In genomic region chr4:161827013-161827412, GRCh38 we compare ENCODE assay signal across 23 cellular contexts.
"Had no signal": no experiment of that assay in that cellular context is flagged by ENCODE, and none has a peak within 500 bp of the region (broad histone marks: within the 10 kb centered on the region; RNA-seq: fewer than 3 reads in every experiment).

No MANE protein-coding gene starts in this region.

- H3K4me2 ChIP-seq: KMS-11 had no signal

- H3K9me3 ChIP-seq: SJSA1 had no signal

- H3K4me3 ChIP-seq: K562, SJSA1, SK-N-MC had no signal

- H3K4me1 ChIP-seq: SJSA1 had no signal

- ATAC-seq: HepG2, K562 had no signal

- H3K4me3 Mint-ChIP-seq: IgD-negative memory B cell had no signal

- DNase-seq: Kasumi-1, MM.1S, NCI-H1105, NCI-H1417, NCI-H1436 treated with DMSO at 0.1 percent for 48 hours, NCI-H1694, NCI-H187 treated with DMSO at 0.1 percent for 48 hours, NCI-H2029 treated with DMSO at 0.1 percent for 48 hours, NCI-H2171, NCI-H226, NCI-H446, NCI-H510A, NCI-H524 treated with DMSO at 0.1 percent for 48 hours, NCI-H774, Right ventricle myocardium superior, RPMI8226, SIG-M5 had no signal

- H3K27me3 ChIP-seq: SJSA1 had no signal

- H3K27ac ChIP-seq: KMS-11, SJSA1, SK-N-MC had no signal

- H3K9ac ChIP-seq: KMS-11 had no signal

- H3K4me1 Mint-ChIP-seq: IgD-negative memory B cell had no signal

- H3K36me3 ChIP-seq: SJSA1 had no signal

- H3K27me3 Mint-ChIP-seq: IgD-negative memory B cell had no signal

- H3K27ac Mint-ChIP-seq: IgD-negative memory B cell had no signal

- H3K36me3 Mint-ChIP-seq: IgD-negative memory B cell had no signal
